ENCODE assay signal across 1 cellular context in the genomic region with DNA sequence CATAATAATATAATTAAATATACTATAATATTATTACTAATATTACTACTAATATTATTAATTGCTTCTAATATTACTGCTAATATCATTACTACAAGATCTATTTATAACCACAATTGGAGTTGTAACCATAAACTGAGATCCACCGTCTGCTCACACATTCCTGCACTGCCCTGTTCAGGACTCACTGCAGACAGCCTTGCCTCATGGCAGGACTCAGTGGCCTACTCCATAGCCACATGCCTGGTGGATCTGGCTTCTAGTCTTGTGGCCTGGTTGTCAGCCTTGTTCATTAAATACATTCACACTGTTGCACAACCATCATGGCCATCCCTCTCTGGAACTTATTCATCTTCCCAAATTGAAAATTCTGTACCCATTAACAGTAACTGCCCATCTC.
TF ChIP-seq lines count a peak whose summit lies in the region.

No MANE protein-coding gene starts in this region.

TF ChIP-seq in WTC11, 78 proteins besides CTCF, POLR2A, EP300 and RAD21 (continued from another document):
- no peak for TF ChIP-seq ARID4B (CRISPR knock-in tag; IDR thresholded peaks at IDR 0.05; ENCODE audit: borderline replicate concordance)
TF ChIP-seq in WTC11: peak in this region for 1.
